In the genomic region with DNA sequence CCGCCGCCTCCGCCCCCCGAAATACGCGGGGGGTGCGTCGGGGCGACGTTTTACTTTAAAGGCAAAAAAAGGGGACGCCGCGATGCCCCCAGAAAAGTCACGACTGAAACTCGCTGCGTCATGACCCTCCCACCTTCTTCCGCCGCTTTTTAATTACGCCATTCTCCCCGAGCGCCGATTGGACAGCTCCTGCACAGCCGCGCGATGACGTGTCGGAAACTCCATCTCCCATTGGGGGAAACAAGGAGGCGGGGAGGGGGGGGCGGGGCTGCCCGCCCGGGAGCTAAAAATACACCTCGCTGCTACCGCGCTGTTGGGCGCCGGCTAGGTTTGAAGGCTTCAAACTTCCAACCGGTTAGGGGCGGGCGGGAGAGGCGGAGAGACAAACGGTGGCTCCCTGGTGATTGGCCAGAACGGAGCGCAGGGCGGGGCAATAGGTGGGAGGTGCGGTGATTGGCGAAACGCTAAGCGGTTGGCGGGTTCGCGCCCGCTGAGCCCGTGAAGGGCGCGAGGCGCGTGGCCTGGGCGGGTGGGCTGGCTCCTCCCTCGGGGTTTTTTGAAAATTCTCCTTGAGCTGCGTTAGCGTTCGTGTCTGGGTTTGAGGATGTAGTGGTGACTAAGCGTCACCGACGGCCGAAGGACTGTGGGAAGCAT, we compare ENCODE assay signal across 1 cellular context.
A peak's percentile ranks its signal among the peaks of the same experiment; 100 is the strongest.
TF ChIP-seq lines count a peak whose summit lies in the region.

A gene with protein sequence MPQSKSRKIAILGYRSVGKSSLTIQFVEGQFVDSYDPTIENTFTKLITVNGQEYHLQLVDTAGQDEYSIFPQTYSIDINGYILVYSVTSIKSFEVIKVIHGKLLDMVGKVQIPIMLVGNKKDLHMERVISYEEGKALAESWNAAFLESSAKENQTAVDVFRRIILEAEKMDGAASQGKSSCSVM (minus strand): TSS at position 131 of the 654 bp plus-strand sequence. CDS start 384 bp downstream, outside the sequence.

TF ChIP-seq in WTC11, 78 proteins besides CTCF, POLR2A, EP300 and RAD21 (continued from another document):
- TF ChIP-seq, protein P1, sequence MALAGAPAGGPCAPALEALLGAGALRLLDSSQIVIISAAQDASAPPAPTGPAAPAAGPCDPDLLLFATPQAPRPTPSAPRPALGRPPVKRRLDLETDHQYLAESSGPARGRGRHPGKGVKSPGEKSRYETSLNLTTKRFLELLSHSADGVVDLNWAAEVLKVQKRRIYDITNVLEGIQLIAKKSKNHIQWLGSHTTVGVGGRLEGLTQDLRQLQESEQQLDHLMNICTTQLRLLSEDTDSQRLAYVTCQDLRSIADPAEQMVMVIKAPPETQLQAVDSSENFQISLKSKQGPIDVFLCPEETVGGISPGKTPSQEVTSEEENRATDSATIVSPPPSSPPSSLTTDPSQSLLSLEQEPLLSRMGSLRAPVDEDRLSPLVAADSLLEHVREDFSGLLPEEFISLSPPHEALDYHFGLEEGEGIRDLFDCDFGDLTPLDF (CRISPR knock-in tag; IDR thresholded peaks at IDR 0.05) = peak; percentile 85
- TF ChIP-seq, protein P2, sequence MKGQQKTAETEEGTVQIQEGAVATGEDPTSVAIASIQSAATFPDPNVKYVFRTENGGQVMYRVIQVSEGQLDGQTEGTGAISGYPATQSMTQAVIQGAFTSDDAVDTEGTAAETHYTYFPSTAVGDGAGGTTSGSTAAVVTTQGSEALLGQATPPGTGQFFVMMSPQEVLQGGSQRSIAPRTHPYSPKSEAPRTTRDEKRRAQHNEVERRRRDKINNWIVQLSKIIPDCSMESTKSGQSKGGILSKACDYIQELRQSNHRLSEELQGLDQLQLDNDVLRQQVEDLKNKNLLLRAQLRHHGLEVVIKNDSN (CRISPR knock-in tag; IDR thresholded peaks at IDR 0.05) = no peak; the same call in 1 of the 2 replicates
- no peak for TF ChIP-seq RORB (CRISPR knock-in tag; IDR thresholded peaks at IDR 0.05)
- TF ChIP-seq, protein P3, sequence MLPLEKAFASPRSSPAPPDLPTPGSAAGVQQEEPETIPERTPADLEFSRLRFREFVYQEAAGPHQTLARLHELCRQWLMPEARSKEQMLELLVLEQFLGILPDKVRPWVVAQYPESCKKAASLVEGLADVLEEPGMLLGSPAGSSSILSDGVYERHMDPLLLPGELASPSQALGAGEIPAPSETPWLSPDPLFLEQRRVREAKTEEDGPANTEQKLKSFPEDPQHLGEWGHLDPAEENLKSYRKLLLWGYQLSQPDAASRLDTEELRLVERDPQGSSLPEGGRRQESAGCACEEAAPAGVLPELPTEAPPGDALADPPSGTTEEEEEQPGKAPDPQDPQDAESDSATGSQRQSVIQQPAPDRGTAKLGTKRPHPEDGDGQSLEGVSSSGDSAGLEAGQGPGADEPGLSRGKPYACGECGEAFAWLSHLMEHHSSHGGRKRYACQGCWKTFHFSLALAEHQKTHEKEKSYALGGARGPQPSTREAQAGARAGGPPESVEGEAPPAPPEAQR (CRISPR knock-in tag; IDR thresholded peaks at IDR 0.05) = no peak
- TF ChIP-seq OVOL2 (CRISPR knock-in tag; IDR thresholded peaks at IDR 0.05; ENCODE audit: borderline replicate concordance) = no peak
- TF ChIP-seq MYBL2 (CRISPR knock-in tag; IDR thresholded peaks at IDR 0.05) = peak; percentile 93
- no peak for TF ChIP-seq ELF4 (CRISPR knock-in tag; IDR thresholded peaks at IDR 0.05; ENCODE audit: low read depth)
- TF ChIP-seq GTF2I (CRISPR knock-in tag; conservative IDR thresholded peaks at IDR 0.05) = no peak
- TF ChIP-seq ATF1 (CRISPR knock-in tag; IDR thresholded peaks at IDR 0.05) = no peak
- no peak for TF ChIP-seq ZNF232 (CRISPR knock-in tag; IDR thresholded peaks at IDR 0.05)
- no peak for TF ChIP-seq ZBTB21 (CRISPR knock-in tag; IDR thresholded peaks at IDR 0.05; ENCODE audit: borderline replicate concordance)
- TF ChIP-seq NFYB (CRISPR knock-in tag; conservative IDR thresholded peaks at IDR 0.05; ENCODE audit: low read depth) = peak; percentile 64
- no peak for TF ChIP-seq NR2C2 (CRISPR knock-in tag; IDR thresholded peaks at IDR 0.05)
- TF ChIP-seq, protein P4, sequence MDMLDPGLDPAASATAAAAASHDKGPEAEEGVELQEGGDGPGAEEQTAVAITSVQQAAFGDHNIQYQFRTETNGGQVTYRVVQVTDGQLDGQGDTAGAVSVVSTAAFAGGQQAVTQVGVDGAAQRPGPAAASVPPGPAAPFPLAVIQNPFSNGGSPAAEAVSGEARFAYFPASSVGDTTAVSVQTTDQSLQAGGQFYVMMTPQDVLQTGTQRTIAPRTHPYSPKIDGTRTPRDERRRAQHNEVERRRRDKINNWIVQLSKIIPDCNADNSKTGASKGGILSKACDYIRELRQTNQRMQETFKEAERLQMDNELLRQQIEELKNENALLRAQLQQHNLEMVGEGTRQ (CRISPR knock-in tag; IDR thresholded peaks at IDR 0.05) = peak; percentile 65; the same call in 1 of the 2 replicates
- TF ChIP-seq, protein P5, sequence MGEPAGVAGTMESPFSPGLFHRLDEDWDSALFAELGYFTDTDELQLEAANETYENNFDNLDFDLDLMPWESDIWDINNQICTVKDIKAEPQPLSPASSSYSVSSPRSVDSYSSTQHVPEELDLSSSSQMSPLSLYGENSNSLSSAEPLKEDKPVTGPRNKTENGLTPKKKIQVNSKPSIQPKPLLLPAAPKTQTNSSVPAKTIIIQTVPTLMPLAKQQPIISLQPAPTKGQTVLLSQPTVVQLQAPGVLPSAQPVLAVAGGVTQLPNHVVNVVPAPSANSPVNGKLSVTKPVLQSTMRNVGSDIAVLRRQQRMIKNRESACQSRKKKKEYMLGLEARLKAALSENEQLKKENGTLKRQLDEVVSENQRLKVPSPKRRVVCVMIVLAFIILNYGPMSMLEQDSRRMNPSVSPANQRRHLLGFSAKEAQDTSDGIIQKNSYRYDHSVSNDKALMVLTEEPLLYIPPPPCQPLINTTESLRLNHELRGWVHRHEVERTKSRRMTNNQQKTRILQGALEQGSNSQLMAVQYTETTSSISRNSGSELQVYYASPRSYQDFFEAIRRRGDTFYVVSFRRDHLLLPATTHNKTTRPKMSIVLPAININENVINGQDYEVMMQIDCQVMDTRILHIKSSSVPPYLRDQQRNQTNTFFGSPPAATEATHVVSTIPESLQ (CRISPR knock-in tag; IDR thresholded peaks at IDR 0.05) = no peak
- TF ChIP-seq, protein P6, sequence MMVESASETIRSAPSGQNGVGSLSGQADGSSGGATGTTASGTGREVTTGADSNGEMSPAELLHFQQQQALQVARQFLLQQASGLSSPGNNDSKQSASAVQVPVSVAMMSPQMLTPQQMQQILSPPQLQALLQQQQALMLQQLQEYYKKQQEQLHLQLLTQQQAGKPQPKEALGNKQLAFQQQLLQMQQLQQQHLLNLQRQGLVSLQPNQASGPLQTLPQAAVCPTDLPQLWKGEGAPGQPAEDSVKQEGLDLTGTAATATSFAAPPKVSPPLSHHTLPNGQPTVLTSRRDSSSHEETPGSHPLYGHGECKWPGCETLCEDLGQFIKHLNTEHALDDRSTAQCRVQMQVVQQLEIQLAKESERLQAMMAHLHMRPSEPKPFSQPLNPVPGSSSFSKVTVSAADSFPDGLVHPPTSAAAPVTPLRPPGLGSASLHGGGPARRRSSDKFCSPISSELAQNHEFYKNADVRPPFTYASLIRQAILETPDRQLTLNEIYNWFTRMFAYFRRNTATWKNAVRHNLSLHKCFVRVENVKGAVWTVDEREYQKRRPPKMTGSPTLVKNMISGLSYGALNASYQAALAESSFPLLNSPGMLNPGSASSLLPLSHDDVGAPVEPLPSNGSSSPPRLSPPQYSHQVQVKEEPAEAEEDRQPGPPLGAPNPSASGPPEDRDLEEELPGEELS (CRISPR knock-in tag; IDR thresholded peaks at IDR 0.05) = no peak
- peak; percentile 54; the same call in 1 of the 2 replicates for TF ChIP-seq ETV6 (CRISPR knock-in tag; IDR thresholded peaks at IDR 0.05)
